ENCODE assay signal across 17 cellular contexts in genomic region chr9:133973111-133973790, GRCh38. TPM values are rescaled to one million over a fixed set of nuclear protein-coding genes. Genes with fewer than 3 reads are reported as not detected.
DNase-seq lines count a peak whose midpoint lies in the region; ATAC-seq, FAIRE-seq and TF ChIP-seq lines count a peak whose summit lies in the region.
"Had no signal": no experiment of that assay in that cellular context is flagged by ENCODE, and none has a peak within 500 bp of the region (broad histone marks: within the 10 kb centered on the region; RNA-seq: fewer than 3 reads in every experiment).

No MANE protein-coding gene starts in this region.

- H3K27me3 Mint-ChIP-seq in CD4-positive, alpha-beta memory T cell: no peaks in the 10 kb centered on the region
- H3K27me3 Mint-ChIP-seq: activated naive CD4-positive, alpha-beta T cell treated with anti-CD3 and anti-CD28 coated beads, Interleukin-2, amount 50 U/mL, for 24 hours; CD4-positive, CD25-positive, alpha-beta regulatory T cell had no signal

- no peak for TF ChIP-seq POLR2A in GM12892 (IDR thresholded peaks at IDR 0.05; ENCODE audit: low read depth, low read length)

- H3K9me3 ChIP-seq in RWPE2 (ENCODE audit: severe bottlenecking) (no peaks in the 10 kb centered on the region), small intestine (ENCODE audit: control insufficient read depth, low read depth) (no peaks in the 10 kb centered on the region)
- H3K9me3 ChIP-seq in CD4-positive, alpha-beta memory T cell (ENCODE audit: control insufficient read depth in 1 of 2, low read length in 2 of 2): no peaks in the 10 kb centered on the region
- H3K9me3 ChIP-seq: left ventricle myocardium inferior, SJCRH30, suprapubic skin had no signal

- DNase-seq in GM12892 (ENCODE audit: insufficient read length) (no peak), RWPE2 (ENCODE audit: low spot score) (peak; percentile 58), left lobe of liver (ENCODE audit: low spot score) (no peak), small intestine (peak; percentile 84), EL (no peak)
- no peak for DNase-seq in CD4-positive, alpha-beta memory T cell
- DNase-seq: activated CD4-positive, alpha-beta T cell treated with anti-CD3 and anti-CD28 coated beads for 48 hours; CD4-positive, CD25-positive, alpha-beta regulatory T cell; left ventricle myocardium inferior; MV-4-11; naive thymus-derived CD4-positive, alpha-beta T cell; NCI-H2107; SJCRH30; T-helper 9 cell had no signal

- H3K27ac Mint-ChIP-seq in CD4-positive, alpha-beta memory T cell: peak overlapping the region in 1 of 7 donors; percentile 23
- H3K27ac Mint-ChIP-seq: activated naive CD4-positive, alpha-beta T cell treated with anti-CD3 and anti-CD28 coated beads, Interleukin-2, amount 50 U/mL, for 24 hours; CD4-positive, CD25-positive, alpha-beta regulatory T cell had no signal

- H3K9me3 Mint-ChIP-seq in CD4-positive, alpha-beta memory T cell: no peaks in the 10 kb centered on the region
- H3K9me3 Mint-ChIP-seq: activated naive CD4-positive, alpha-beta T cell treated with anti-CD3 and anti-CD28 coated beads, Interleukin-2, amount 50 U/mL, for 24 hours; naive thymus-derived CD4-positive, alpha-beta T cell had no signal

- intact Hi-C loops in CD4-positive, alpha-beta memory T cell (cut with micrococcal nuclease): no loop called here

- WGBS in small intestine, 3 donors: 21 to 61% (median 40%) methylated on average over 23 to 24 of the region's 24 CpGs

- TF ChIP-seq CTCF in RWPE2 (IDR thresholded peaks at IDR 0.05; ENCODE audit: poor library complexity, severe bottlenecking): no peak

- no peaks in the 10 kb centered on the region for H3K36me3 ChIP-seq in RWPE2 (ENCODE audit: low read depth)
- no peaks in the 10 kb centered on the region for H3K36me3 ChIP-seq in small intestine (ENCODE audit: control insufficient read depth in 2 of 2, insufficient read depth in 2 of 2, low read length in 2 of 2)
- no peaks in the 10 kb centered on the region for H3K36me3 ChIP-seq in CD4-positive, alpha-beta memory T cell (ENCODE audit: insufficient read depth, low read length)
- H3K36me3 ChIP-seq: left ventricle myocardium inferior, SJCRH30, suprapubic skin had no signal

- no peak overlapping the region for H3K4me3 ChIP-seq in RWPE2 (ENCODE audit: severe bottlenecking)
- H3K4me3 ChIP-seq in small intestine (ENCODE audit: low read depth in 1 of 2, low read length in 2 of 2): peak overlapping the region in 1 of 2 donors; percentile 14
- H3K4me3 ChIP-seq in CD4-positive, alpha-beta memory T cell (ENCODE audit: low read length in 2 of 2): no peak overlapping the region
- H3K4me3 ChIP-seq: left ventricle myocardium inferior, SJCRH30, suprapubic skin had no signal

- no peaks in the 10 kb centered on the region for H3K27me3 ChIP-seq in RWPE2 (ENCODE audit: insufficient read depth, poor library complexity, severe bottlenecking)
- no peaks in the 10 kb centered on the region for H3K27me3 ChIP-seq in small intestine (ENCODE audit: control insufficient read depth in 2 of 2, insufficient read depth in 2 of 2, low read length in 2 of 2)
- no peaks in the 10 kb centered on the region for H3K27me3 ChIP-seq in CD4-positive, alpha-beta memory T cell (ENCODE audit: insufficient read depth, low read length)
- H3K27me3 ChIP-seq: SJCRH30, suprapubic skin had no signal

- H3K4me1 ChIP-seq in RWPE2 (ENCODE audit: insufficient read depth, poor library complexity, severe bottlenecking): peaks cover 16% of the 10 kb centered on the region
- peaks cover 2 to 11% of the 10 kb centered on the region in 2 donors for H3K4me1 ChIP-seq in small intestine (ENCODE audit: control insufficient read depth in 2 of 2, insufficient read depth in 1 of 2, low read depth in 1 of 2, low read length in 1 of 2)
- no peaks in the 10 kb centered on the region for H3K4me1 ChIP-seq in CD4-positive, alpha-beta memory T cell (ENCODE audit: insufficient read depth, low read length)

- POLR2A ChIA-PET in CD4-positive, alpha-beta memory T cell (lab: Charles Lee; ENCODE audit: partially characterized antibody): no interaction called here

- H3K4me3 Mint-ChIP-seq in CD4-positive, alpha-beta memory T cell: no peak overlapping the region
- H3K4me3 Mint-ChIP-seq: activated naive CD4-positive, alpha-beta T cell treated with anti-CD3 and anti-CD28 coated beads, Interleukin-2, amount 50 U/mL, for 24 hours; CD4-positive, CD25-positive, alpha-beta regulatory T cell; naive thymus-derived CD4-positive, alpha-beta T cell had no signal

- FAIRE-seq in GM12892 (lab: Jason Lieb, UNC) (peak; percentile 51), small intestine (lab: Jason Lieb, UNC) (no peak)

- ATAC-seq in RWPE2 (ENCODE audit: low read depth) (no peak), left lobe of liver (peak; percentile 9), HG03354 (IDR thresholded peaks at IDR 0.05; ENCODE audit: poor library complexity, severe bottlenecking, unreplicated experiment) (no peak)
- ATAC-seq: naive thymus-derived CD4-positive, alpha-beta T cell had no signal

- CTCF ChIA-PET in CD4-positive, alpha-beta memory T cell (lab: Charles Lee; ENCODE audit: partially characterized antibody): no interaction called here

- H3K36me3 Mint-ChIP-seq in CD4-positive, alpha-beta memory T cell: no peaks in the 10 kb centered on the region
- H3K36me3 Mint-ChIP-seq: activated naive CD4-positive, alpha-beta T cell treated with anti-CD3 and anti-CD28 coated beads, Interleukin-2, amount 50 U/mL, for 24 hours; CD4-positive, CD25-positive, alpha-beta regulatory T cell; naive thymus-derived CD4-positive, alpha-beta T cell had no signal

- H3K27ac ChIP-seq in RWPE2 (ENCODE audit: poor library complexity, severe bottlenecking): no peak overlapping the region
- H3K27ac ChIP-seq in small intestine (ENCODE audit: low read depth in 1 of 2, low read length in 1 of 2): peak overlapping the region; percentile 59 to 95
- H3K27ac ChIP-seq in CD4-positive, alpha-beta memory T cell (ENCODE audit: low read depth, low read length): no peak overlapping the region
- H3K27ac ChIP-seq: left ventricle myocardium inferior, SJCRH30, suprapubic skin had no signal

- H3K4me1 Mint-ChIP-seq in CD4-positive, alpha-beta memory T cell: peaks cover 0 to 4% (median 0%) of the 10 kb centered on the region in 4 donors
- H3K4me1 Mint-ChIP-seq: activated naive CD4-positive, alpha-beta T cell treated with anti-CD3 and anti-CD28 coated beads, Interleukin-2, amount 50 U/mL, for 24 hours; CD4-positive, CD25-positive, alpha-beta regulatory T cell had no signal

RNA-seq across cellular contexts. Expression of gene VAV2, which starts 18.9 kb away (rescaled TPM):
- 22.2 TPM for polyA plus RNA-seq in GM12892 (2012; ENCODE audit: missing spikeins)
- 34.8 TPM for total RNA-seq in left lobe of liver
- polyA plus RNA-seq in small intestine: 10 to 100 TPM; 26.7 to 40.3 (median 32.2) TPM
- 1 to 10 TPM; 1.1 to 3.0 TPM for total RNA-seq in CD4-positive, alpha-beta memory T cell
- polyA plus RNA-seq in CD4-positive, alpha-beta memory T cell: under 1 TPM; 0.26 to 0.94 TPM

RNA-seq across cellular contexts. Expression of gene BRD3OS, which starts 52.0 kb away (rescaled TPM):
- polyA plus RNA-seq in GM12892 (2012; ENCODE audit: missing spikeins): 5.7 TPM
- 7.6 TPM for total RNA-seq in left lobe of liver
- 1 to 10 TPM; 2.0 to 4.8 (median 3.5) TPM for polyA plus RNA-seq in small intestine
- total RNA-seq in CD4-positive, alpha-beta memory T cell: 10 to 100 TPM; 18.3 to 21.5 TPM
- 10 to 100 TPM; 18.4 to 33.1 TPM for polyA plus RNA-seq in CD4-positive, alpha-beta memory T cell

Comparison
In these comparisons a context has a peak if more than half of its experiments do, and no peak if none do; other contexts are left out.
1. DNase-seq: peak in RWPE2 (single experiment) and small intestine (single experiment); none in GM12892 (single experiment), left lobe of liver (single experiment), EL (single experiment) and CD4-positive, alpha-beta memory T cell (0 of 5).
2. H3K27ac ChIP-seq: peak in small intestine (2 of 2); none in RWPE2 (single experiment) and CD4-positive, alpha-beta memory T cell (single experiment).